Comparison of ENCODE assay signal across 18 cellular contexts in genomic region chr1:9770276-9770675, GRCh38.
"Had no signal": no experiment of that assay in that cellular context is flagged by ENCODE, and none has a peak within 500 bp of the region (broad histone marks: within the 10 kb centered on the region; RNA-seq: fewer than 3 reads in every experiment).

No MANE protein-coding gene starts in this region.

- H3K9me3 ChIP-seq: adrenal gland, right atrium auricular region, uterus had no signal

- H3K4me1 ChIP-seq: right atrium auricular region, uterus had no signal

- ATAC-seq: esophagus mucosa, left lobe of liver had no signal

- H3K27me3 ChIP-seq: adrenal gland, right atrium auricular region, uterus had no signal

- H3K27ac Mint-ChIP-seq: activated CD4-positive, alpha-beta T cell treated with anti-CD3 and anti-CD28 coated beads, Interleukin-2, amount 10 ng/mL, durations not matched to agents 7 days and 5 days; activated T-helper 2 cell treated with anti-CD3 and anti-CD28 coated beads, Interferon-gamma antibody, Interleukin-2, Interleukin-4, amounts not matched to agents 10 μg/mL and 5 μg/mL and 100 μg/mL, durations not matched to agents 14 hours and 24 hours and 36 hours; T-helper 1 cell treated with Interleukin-12 subunit alpha and Interleukin-12 subunit beta and Interleukin-4 antibody, amounts not matched to agents 30 μg/mL and 1 μg/mL, for 36 hours had no signal

- H3K27me3 Mint-ChIP-seq: activated CD4-positive, alpha-beta T cell treated with anti-CD3 and anti-CD28 coated beads, Interleukin-2, amount 10 ng/mL, durations not matched to agents 7 days and 5 days; central memory CD8-positive, alpha-beta T cell had no signal

- DNase-seq: activated CD4-positive, alpha-beta T cell treated with anti-CD3 and anti-CD28 coated beads, Interleukin-2, amount 10 ng/mL, durations not matched to agents 7 days and 5 days; activated CD4-positive, CD25-positive, alpha-beta regulatory T cell; activated CD8-positive, alpha-beta memory T cell treated with anti-CD3 and anti-CD28 coated beads for 24 hours; activated naive CD4-positive, alpha-beta T cell treated with anti-CD3 and anti-CD28 coated beads, Interleukin-2, amount 50 U/mL, for 16 hours; adrenal gland; dermis blood vessel endothelial cell; endodermal cell; foreskin fibroblast; stimulated activated CD4-positive, alpha-beta T cell treated with anti-CD3 and anti-CD28 coated beads, Interleukin-12 subunit alpha, Interleukin-12 subunit beta, amount 100 ng/mL, for 4 hours; stimulated activated CD4-positive, alpha-beta T cell treated with anti-CD3 and anti-CD28 coated beads, Interleukin-4, amount 100 ng/mL, for 1 hour; stimulated activated CD8-positive, alpha-beta memory T cell treated with anti-CD3 and anti-CD28 coated beads, Interleukin-4, amount 100 ng/mL, for 48 hours; uterus had no signal

- H3K27ac ChIP-seq: adrenal gland, right atrium auricular region, uterus had no signal

- H3K4me3 Mint-ChIP-seq: activated CD4-positive, alpha-beta T cell treated with anti-CD3 and anti-CD28 coated beads, Interleukin-2, amount 10 ng/mL, durations not matched to agents 7 days and 5 days; central memory CD8-positive, alpha-beta T cell; endodermal cell; T-helper 1 cell treated with Interleukin-12 subunit alpha and Interleukin-12 subunit beta and Interleukin-4 antibody, amounts not matched to agents 30 μg/mL and 1 μg/mL, for 36 hours had no signal

- H3K4me3 ChIP-seq: adrenal gland, right atrium auricular region, uterus had no signal

- H3K4me1 Mint-ChIP-seq: endodermal cell had no signal

- H3K36me3 ChIP-seq: uterus had no signal

- H3K9me3 Mint-ChIP-seq: activated CD4-positive, alpha-beta T cell treated with anti-CD3 and anti-CD28 coated beads, Interleukin-2, amount 10 ng/mL, durations not matched to agents 7 days and 5 days; activated T-helper 2 cell treated with anti-CD3 and anti-CD28 coated beads, Interferon-gamma antibody, Interleukin-2, Interleukin-4, amounts not matched to agents 10 μg/mL and 5 μg/mL and 100 μg/mL, durations not matched to agents 14 hours and 24 hours and 36 hours; central memory CD8-positive, alpha-beta T cell; endodermal cell; T-helper 1 cell treated with Interleukin-12 subunit alpha and Interleukin-12 subunit beta and Interleukin-4 antibody, amounts not matched to agents 30 μg/mL and 1 μg/mL, for 36 hours had no signal
